In the genomic region with DNA sequence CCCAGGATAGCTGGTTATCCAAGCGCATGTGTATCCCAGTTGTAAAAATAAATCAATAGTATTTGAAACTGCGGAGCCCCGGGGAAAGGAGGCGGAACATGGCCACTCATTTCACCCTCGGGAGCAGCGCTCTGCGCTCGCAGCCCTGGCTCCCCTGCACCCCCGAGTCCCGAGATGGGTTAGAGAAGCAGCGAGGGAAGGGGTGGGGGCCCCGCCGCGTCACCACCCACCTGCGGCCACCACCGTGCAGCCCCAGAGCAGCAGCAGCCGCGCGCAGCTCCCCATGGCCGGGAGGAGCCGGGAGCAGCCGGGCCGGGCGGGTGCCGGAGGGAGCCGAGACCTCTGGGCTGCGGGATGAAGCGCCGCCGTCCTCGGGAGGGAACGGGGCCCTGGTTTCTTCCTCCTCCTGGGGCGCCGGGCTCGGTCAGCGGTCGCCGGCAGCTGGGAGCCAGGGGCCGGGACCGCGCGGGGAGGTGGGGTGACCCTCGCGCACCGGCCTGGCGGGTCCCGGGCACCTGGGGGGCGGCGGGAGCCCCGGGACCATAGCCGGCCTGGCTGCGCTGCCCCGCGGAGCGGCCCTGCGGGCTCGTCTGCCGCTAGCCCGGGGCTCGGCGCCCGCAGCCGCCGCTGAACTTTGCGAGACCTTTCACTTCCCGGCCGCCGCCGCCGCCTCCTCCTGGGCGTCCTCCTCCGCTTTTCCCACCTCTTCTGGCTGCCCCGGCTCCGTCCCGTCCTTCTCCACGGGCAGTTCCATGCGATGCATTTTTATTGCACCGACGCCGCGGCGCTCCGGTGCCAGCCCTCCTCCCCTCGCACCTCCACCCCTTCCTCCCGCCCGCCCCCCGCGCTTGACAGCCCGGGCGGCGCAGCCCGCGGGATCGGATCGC, we compare ENCODE assay signal across 8 cellular contexts. TPM values are rescaled to one million over a fixed set of nuclear protein-coding genes. Genes with fewer than 3 reads are reported as not detected.
DNase-seq lines count a peak whose midpoint lies in the region; ATAC-seq and TF ChIP-seq lines count a peak whose summit lies in the region.

A gene (minus strand): TSS at position 740 of the 887 bp plus-strand sequence. CDS start 455 bp downstream, at position 285.

- no peaks in the 10 kb centered on the region for H4K20me1 ChIP-seq in neural cell (ENCODE audit: insufficient read depth)

- H2AFZ ChIP-seq in neural cell (ENCODE audit: low read depth, low read length) = peak within 1 kb of the TSS; percentile 46

- TF ChIP-seq EP300 in neural cell (conservative IDR thresholded peaks at IDR 0.05; ENCODE audit: poor library complexity, severe bottlenecking) = no peak

- ATAC-seq in activated CD4-positive, CD25-positive, alpha-beta regulatory T cell treated with anti-CD3 and anti-CD28 coated beads, Interleukin-2, amount 50 U/mL, for 24 hours = peak; percentile 24 to 51

- H3K79me2 ChIP-seq in neural cell (replicated peaks; ENCODE audit: insufficient read depth, low read length) = no peaks in the 10 kb centered on the region

- H3K9ac ChIP-seq in neural cell (ENCODE audit: low read length) = peak within 1 kb of the TSS; percentile 72

- no peaks in the 10 kb centered on the region for H3K9me3 ChIP-seq in neural cell (ENCODE audit: low read length)

- TF ChIP-seq CTCF in fibroblast of villous mesenchyme (IDR thresholded peaks at IDR 0.05; ENCODE audit: insufficient read depth, low read depth, low read length) = no peak
- TF ChIP-seq CTCF in neural cell (IDR thresholded peaks at IDR 0.05; ENCODE audit: poor library complexity, severe bottlenecking) = no peak

- no peaks in the 10 kb centered on the region for H3K9me2 ChIP-seq in neural cell (ENCODE audit: insufficient read depth, low read length)

- DNase-seq in activated CD4-positive, CD25-positive, alpha-beta regulatory T cell (lab: John Stamatoyannopoulos, UW) = no peak
- DNase-seq in LoVo (ENCODE audit: low spot score) (peak; percentile 49), fibroblast of villous mesenchyme (ENCODE audit: low read depth) (peak; percentile 28), HPDE6-E6E7 (ENCODE audit: extremely low spot score) (no peak), putamen (ENCODE audit: low spot score) (no peak)
- DNase-seq in activated T-cell treated with anti-CD3 and anti-CD28 coated beads, Interleukin-2, amount 50 U/mL, for 1 hour = peak; percentile 31

- H3K4me3 ChIP-seq in fibroblast of villous mesenchyme (ENCODE audit: low read depth, low read length) (peak within 1 kb of the TSS; percentile 61), neural cell (ENCODE audit: low read length) (peak within 1 kb of the TSS; percentile 86)

- H3K4me2 ChIP-seq in neural cell (ENCODE audit: low read length) = peak within 1 kb of the TSS; percentile 85

- no peaks in the 10 kb centered on the region for H3F3A ChIP-seq in neural cell (ENCODE audit: insufficient read depth, low read length, poor library complexity, severe bottlenecking)

- H3K27ac ChIP-seq in neural cell (ENCODE audit: low read length) = no peak within 1 kb of the TSS

- TF ChIP-seq RAD21 in neural cell (conservative IDR thresholded peaks at IDR 0.05) = no peak

- no peaks in the 10 kb centered on the region for H3K36me3 ChIP-seq in neural cell (ENCODE audit: insufficient read depth, low read length)

- H3K27me3 ChIP-seq in neural cell (ENCODE audit: insufficient read depth, low read depth, low read length) = peaks cover 26% of the 10 kb centered on the region

TF ChIP-seq in neural cell, 6 proteins besides CTCF, POLR2A, EP300 and RAD21:
- peak; percentile 44 for TF ChIP-seq MXI1 (conservative IDR thresholded peaks at IDR 0.05; ENCODE audit: poor library complexity, severe bottlenecking)
- no peak for TF ChIP-seq SMC3 (conservative IDR thresholded peaks at IDR 0.05; ENCODE audit: poor library complexity)
- peak; percentile 38 for TF ChIP-seq POLR2AphosphoS5 (IDR thresholded peaks at IDR 0.05)
- TF ChIP-seq, protein P1, sequence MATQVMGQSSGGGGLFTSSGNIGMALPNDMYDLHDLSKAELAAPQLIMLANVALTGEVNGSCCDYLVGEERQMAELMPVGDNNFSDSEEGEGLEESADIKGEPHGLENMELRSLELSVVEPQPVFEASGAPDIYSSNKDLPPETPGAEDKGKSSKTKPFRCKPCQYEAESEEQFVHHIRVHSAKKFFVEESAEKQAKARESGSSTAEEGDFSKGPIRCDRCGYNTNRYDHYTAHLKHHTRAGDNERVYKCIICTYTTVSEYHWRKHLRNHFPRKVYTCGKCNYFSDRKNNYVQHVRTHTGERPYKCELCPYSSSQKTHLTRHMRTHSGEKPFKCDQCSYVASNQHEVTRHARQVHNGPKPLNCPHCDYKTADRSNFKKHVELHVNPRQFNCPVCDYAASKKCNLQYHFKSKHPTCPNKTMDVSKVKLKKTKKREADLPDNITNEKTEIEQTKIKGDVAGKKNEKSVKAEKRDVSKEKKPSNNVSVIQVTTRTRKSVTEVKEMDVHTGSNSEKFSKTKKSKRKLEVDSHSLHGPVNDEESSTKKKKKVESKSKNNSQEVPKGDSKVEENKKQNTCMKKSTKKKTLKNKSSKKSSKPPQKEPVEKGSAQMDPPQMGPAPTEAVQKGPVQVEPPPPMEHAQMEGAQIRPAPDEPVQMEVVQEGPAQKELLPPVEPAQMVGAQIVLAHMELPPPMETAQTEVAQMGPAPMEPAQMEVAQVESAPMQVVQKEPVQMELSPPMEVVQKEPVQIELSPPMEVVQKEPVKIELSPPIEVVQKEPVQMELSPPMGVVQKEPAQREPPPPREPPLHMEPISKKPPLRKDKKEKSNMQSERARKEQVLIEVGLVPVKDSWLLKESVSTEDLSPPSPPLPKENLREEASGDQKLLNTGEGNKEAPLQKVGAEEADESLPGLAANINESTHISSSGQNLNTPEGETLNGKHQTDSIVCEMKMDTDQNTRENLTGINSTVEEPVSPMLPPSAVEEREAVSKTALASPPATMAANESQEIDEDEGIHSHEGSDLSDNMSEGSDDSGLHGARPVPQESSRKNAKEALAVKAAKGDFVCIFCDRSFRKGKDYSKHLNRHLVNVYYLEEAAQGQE (IDR thresholded peaks at IDR 0.05; ENCODE audit: borderline replicate concordance) = peak; percentile 14
TF ChIP-seq in neural cell: peak in this region for 3.

RNA-seq across cellular contexts. Expression of the gene that starts here (rescaled TPM):
- 51.9 and 135 TPM in 2 replicates for total RNA-seq in fibroblast of villous mesenchyme
- polyA plus RNA-seq in neural cell = 8.2 and 12.4 TPM in 2 replicates
- 14.6 and 17.5 TPM in 2 replicates for polyA minus RNA-seq in neural cell

Comparison
In these comparisons a context has a peak if more than half of its experiments do, and no peak if none do; other contexts are left out.
1. DNase-seq: peak in LoVo (single experiment), activated T-cell treated with anti-CD3 and anti-CD28 coated beads, Interleukin-2, amount 50 U/mL, for 1 hour (single experiment) and fibroblast of villous mesenchyme (single experiment); none in activated CD4-positive, CD25-positive, alpha-beta regulatory T cell (0 of 4), HPDE6-E6E7 (single experiment) and putamen (single experiment).